In genomic region chr2:217966399-217967068, GRCh38 we compare ENCODE assay signal across 10 cellular contexts. TPM values are rescaled to one million over a fixed set of nuclear protein-coding genes. Genes with fewer than 3 reads are reported as not detected.
A peak's percentile ranks its signal among the peaks of the same experiment; 100 is the strongest.
DNase-seq lines count a peak whose midpoint lies in the region; ATAC-seq and TF ChIP-seq lines count a peak whose summit lies in the region.
"Had no signal": no experiment of that assay in that cellular context is flagged by ENCODE, and none has a peak within 500 bp of the region (broad histone marks: within the 10 kb centered on the region; RNA-seq: fewer than 3 reads in every experiment).

No MANE protein-coding gene starts in this region.

- TF ChIP-seq POLR2A in adrenal gland (IDR thresholded peaks at IDR 0.05) = no peak
- TF ChIP-seq POLR2A in spleen (IDR thresholded peaks at IDR 0.05) = no peak

- H2AFZ ChIP-seq in fibroblast of lung (ENCODE audit: low read length) = no peak overlapping the region

- H3K27me3 ChIP-seq in adrenal gland = no peaks in the 10 kb centered on the region
- H3K27me3 ChIP-seq in fibroblast of lung (ENCODE audit: control insufficient read depth, insufficient read depth, low read length) = no peaks in the 10 kb centered on the region
- no peaks in the 10 kb centered on the region for H3K27me3 ChIP-seq in mucosa of rectum (ENCODE audit: control insufficient read depth in 2 of 2, insufficient read depth in 2 of 2, low read length in 2 of 2)
- H3K27me3 ChIP-seq in tibial artery = no peaks in the 10 kb centered on the region
- H3K27me3 ChIP-seq in spleen (replicated peaks in 1 of 7) = no peaks in the 10 kb centered on the region

- H4K20me1 ChIP-seq in fibroblast of lung (ENCODE audit: control insufficient read depth, extremely low read depth, insufficient read depth, low read length) = no peaks in the 10 kb centered on the region

- no peaks in the 10 kb centered on the region for H3K79me2 ChIP-seq in fibroblast of lung (ENCODE audit: control insufficient read depth, insufficient read depth, low read length)

- H3K4me2 ChIP-seq in fibroblast of lung (ENCODE audit: extremely low read depth, insufficient read depth, low read length) = peak overlapping the region; percentile 36

- TF ChIP-seq CTCF in adrenal gland (IDR thresholded peaks at IDR 0.05) = no peak
- no peak for TF ChIP-seq CTCF in fibroblast of lung (conservative IDR thresholded peaks at IDR 0.05 in 1 of 2, IDR thresholded peaks at IDR 0.05 in 1 of 2; ENCODE audit: low read depth in 1 of 2, low read length in 2 of 2)
- no peak for TF ChIP-seq CTCF in tibial artery (IDR thresholded peaks at IDR 0.05)
- TF ChIP-seq CTCF in spleen (IDR thresholded peaks at IDR 0.05 in 8 of 11, conservative IDR thresholded peaks at IDR 0.05 in 3 of 11) = no peak

- in situ Hi-C loops in KBM-7 (cut with MboI; ENCODE audit: low pct_unique_long_range_greater_than_20kb, low sequenced_read_pairs) = no loop called here

- intact Hi-C loops in adrenal gland (cut with DNase I) (no loop called here), tibial artery (cut with DNase I; ENCODE audit: low total_unique reads) (no loop called here), spleen (cut with DNase I; ENCODE audit: low total_unique reads) (no loop called here)

- WGBS in adrenal gland, 4 donors = 70 to 79% (median 76%) methylated on average over 10 of the region's 10 CpGs
- WGBS in spleen, 5 donors = 77 to 87% (median 82%) methylated on average over 10 of the region's 10 CpGs

- H3K4me3 ChIP-seq in adrenal gland = no peak overlapping the region
- H3K4me3 ChIP-seq in fibroblast of lung (replicated peaks in 1 of 4; ENCODE audit: control extremely low read depth in 1 of 4, insufficient read depth in 1 of 4, low read depth in 3 of 4, low read length in 4 of 4) = no peak overlapping the region
- H3K4me3 ChIP-seq in mucosa of rectum (ENCODE audit: low read length in 2 of 2) = peak overlapping the region in 1 of 2 donors; percentile 0
- peak overlapping the region; percentile 15 to 23 for H3K4me3 ChIP-seq in tibial artery
- H3K4me3 ChIP-seq in spleen = no peak overlapping the region

- peaks cover 32 to 56% of the 10 kb centered on the region in 2 donors for H3K4me1 ChIP-seq in adrenal gland (replicated peaks in 1 of 2)
- H3K4me1 ChIP-seq in fibroblast of lung (ENCODE audit: control insufficient read depth, extremely low read depth, insufficient read depth, low read length) = peaks cover 23% of the 10 kb centered on the region
- H3K4me1 ChIP-seq in mucosa of rectum (ENCODE audit: control insufficient read depth in 2 of 2, insufficient read depth in 2 of 2, low read length in 2 of 2) = peaks cover 0 to 6% of the 10 kb centered on the region in 2 donors
- H3K4me1 ChIP-seq in tibial artery = peaks cover 0 to 84% (median 37%) of the 10 kb centered on the region in 4 donors
- peaks cover 0 to 46% (median 9%) of the 10 kb centered on the region in 6 donors for H3K4me1 ChIP-seq in spleen

- H3K9me3 ChIP-seq in adrenal gland (replicated peaks in 1 of 3) (no peaks in the 10 kb centered on the region), fibroblast of lung (ENCODE audit: control insufficient read depth, insufficient read depth, low read depth, low read length) (no peaks in the 10 kb centered on the region), mucosa of rectum (ENCODE audit: control insufficient read depth in 2 of 2, low read length in 2 of 2) (no peaks in the 10 kb centered on the region), tibial artery (no peaks in the 10 kb centered on the region), spleen (no peaks in the 10 kb centered on the region)

- DNase-seq in adrenal gland (peak in 2 of 7 donors; percentile 13 to 23), fibroblast of lung (ENCODE audit: low read depth in 2 of 2) (peak in 1 of 2 donors; percentile 26), tibial artery (peak; percentile 23 to 61), KBM-7 (no peak), spleen (no peak)
- DNase-seq: activated CD4-positive, alpha-beta memory T cell treated with anti-CD3 and anti-CD28 coated beads for 36 hours; activated effector memory CD4-positive, alpha-beta T cell treated with anti-CD3 and anti-CD28 coated beads, Interleukin-2, amount 50 U/mL, for 16 hours; PC-3 had no signal

- no peak for ATAC-seq in GM21619 (IDR thresholded peaks at IDR 0.05; ENCODE audit: unreplicated experiment)
- ATAC-seq: PC-3 had no signal

- no peaks in the 10 kb centered on the region for H3K36me3 ChIP-seq in adrenal gland (replicated peaks in 1 of 2)
- H3K36me3 ChIP-seq in fibroblast of lung (ENCODE audit: control insufficient read depth, insufficient read depth, low read length) = no peaks in the 10 kb centered on the region
- no peaks in the 10 kb centered on the region for H3K36me3 ChIP-seq in mucosa of rectum (ENCODE audit: control insufficient read depth in 2 of 2, insufficient read depth in 2 of 2, low read length in 2 of 2)
- no peaks in the 10 kb centered on the region for H3K36me3 ChIP-seq in tibial artery
- H3K36me3 ChIP-seq in spleen = no peaks in the 10 kb centered on the region

- H3K9ac ChIP-seq in fibroblast of lung (ENCODE audit: insufficient read depth, low read length) (no peak overlapping the region), mucosa of rectum (ENCODE audit: low read depth in 1 of 2, low read length in 2 of 2) (peak overlapping the region in 1 of 2 donors; percentile 17)

- peak overlapping the region in 3 of 5 donors; percentile 4 to 88 (median 68) for H3K27ac ChIP-seq in adrenal gland
- H3K27ac ChIP-seq in fibroblast of lung (ENCODE audit: insufficient read depth, low read length) = peak overlapping the region; percentile 28
- H3K27ac ChIP-seq in mucosa of rectum (ENCODE audit: low read depth in 2 of 2, low read length in 2 of 2) = peak overlapping the region; percentile 20 to 64
- H3K27ac ChIP-seq in tibial artery = peak overlapping the region; percentile 74 to 98
- H3K27ac ChIP-seq in spleen = peak overlapping the region in 3 of 8 donors; percentile 13 to 51 (median 18)

RNA-seq across cellular contexts. Expression of gene TNS1, which starts 36.3 kb away (rescaled TPM):
- total RNA-seq in adrenal gland (100 to 1,000 TPM; 238 to 341 (median 304) TPM), fibroblast of lung (44.4 and 49.1 TPM in 2 replicates), spleen (100 to 1,000 TPM; 170 to 580 (median 273) TPM)
- polyA plus RNA-seq in adrenal gland (100 to 1,000 TPM in 2 of 3 donors, 10 to 100 TPM in 1; 46.7 to 123 (median 122) TPM), fibroblast of lung (13.9 and 47.1 TPM in 2 replicates), spleen (10 to 100 TPM in 1 of 3 donors, 1 to 10 TPM in 2; 6.9 to 48.7 (median 8.6) TPM)
- polyA plus RNA-seq in fibroblast of lung (2012) = 24.7 and 106 TPM in 2 replicates
- 212 and 695 TPM in 2 replicates for polyA minus RNA-seq in fibroblast of lung (ENCODE audit: low replicate concordance)

Comparison
In these comparisons a context has a peak if more than half of its experiments do, and no peak if none do; other contexts are left out.
1. DNase-seq: peak in tibial artery (2 of 2); none in KBM-7 (single experiment) and spleen (single experiment).
2. H3K4me3 ChIP-seq: peak in tibial artery (2 of 2); none in adrenal gland (0 of 4), fibroblast of lung (0 of 4) and spleen (0 of 8).